3 cellular contexts compared by ENCODE assay signal in genomic region chr19:19253409-19253808, GRCh38. TPM values are rescaled to one million over a fixed set of nuclear protein-coding genes. Genes with fewer than 3 reads are reported as not detected.
"Had no signal": no experiment of that assay in that cellular context is flagged by ENCODE, and none has a peak within 500 bp of the region (broad histone marks: within the 10 kb centered on the region; RNA-seq: fewer than 3 reads in every experiment).

No MANE protein-coding gene starts in this region.

RNA-seq across cellular contexts. Expression of gene TM6SF2, which starts 19.7 kb away (rescaled TPM):
- total RNA-seq: M059J, MCF 10A had no signal

RNA-seq across cellular contexts. Expression of gene NCAN, which starts 41.7 kb away (rescaled TPM):
- total RNA-seq: LHCN-M2, M059J, MCF 10A had no signal
